Comparison of ENCODE assay signal across 1 cellular context in genomic region chr2:8159966-8160603, GRCh38.
TF ChIP-seq lines count a peak whose summit lies in the region.

No MANE protein-coding gene starts in this region.

TF ChIP-seq in A549, 52 proteins besides CTCF, POLR2A, EP300 and RAD21 (continued from another document):
- TF ChIP-seq MAX (IDR thresholded peaks at IDR 0.05) (no peak), REST (IDR thresholded peaks at IDR 0.05) (no peak), ZNF302 (CRISPR knock-in tag; IDR thresholded peaks at IDR 0.05) (no peak), USF2 (IDR thresholded peaks at IDR 0.05) (no peak), ZC3H11A (IDR thresholded peaks at IDR 0.05) (no peak), PBX3 (IDR thresholded peaks at IDR 0.05) (no peak), RNF2 (IDR thresholded peaks at IDR 0.05; ENCODE audit: borderline replicate concordance, low read depth) (no peak), HOXB13 (CRISPR knock-in tag; IDR thresholded peaks at IDR 0.05; ENCODE audit: low read depth) (no peak), MYC (IDR thresholded peaks at IDR 0.05; ENCODE audit: borderline replicate concordance, low read length) (no peak)
